9 cellular contexts compared by ENCODE assay signal in the genomic region with DNA sequence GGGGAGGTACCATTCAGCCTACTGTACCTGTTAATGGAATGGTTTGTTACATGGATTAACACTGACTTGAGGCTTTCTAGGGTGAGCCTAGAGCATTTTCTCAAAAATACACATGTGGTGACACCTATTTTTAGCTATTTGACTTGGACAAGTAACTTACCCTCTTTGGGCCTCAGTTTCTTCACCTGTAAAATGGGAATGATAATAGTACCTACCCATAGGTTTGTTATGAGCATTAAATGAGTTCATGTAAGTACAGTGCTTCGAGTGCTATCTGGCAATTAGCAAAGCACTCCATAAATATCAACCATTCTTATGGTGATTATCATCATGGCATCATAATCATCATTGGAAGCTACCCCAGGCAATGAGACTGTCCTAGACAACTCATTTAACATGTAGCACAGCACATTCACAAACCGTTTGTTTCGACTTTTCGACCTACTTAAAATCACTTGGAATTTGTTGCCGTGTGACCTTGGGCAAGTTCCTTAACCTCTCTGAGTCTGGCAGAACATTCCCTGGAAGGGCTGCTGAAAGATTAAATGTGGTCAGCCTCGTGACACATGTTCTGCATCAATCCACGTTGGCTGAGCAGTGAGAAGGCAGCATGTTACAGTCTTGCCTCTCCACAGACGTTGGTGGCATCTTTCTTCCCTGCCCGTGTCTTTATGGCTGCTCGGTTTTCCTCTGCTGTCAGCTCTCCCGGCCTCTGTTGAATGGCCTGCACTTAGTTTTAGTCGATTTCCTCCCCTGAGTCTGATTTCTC.
DNase-seq lines count a peak whose midpoint lies in the region; FAIRE-seq and TF ChIP-seq lines count a peak whose summit lies in the region.
"Had no signal": no experiment of that assay in that cellular context is flagged by ENCODE, and none has a peak within 500 bp of the region (broad histone marks: within the 10 kb centered on the region; RNA-seq: fewer than 3 reads in every experiment).

No MANE protein-coding gene starts in this region.

- H3K9me3 Mint-ChIP-seq in HFFc6 (no peaks in the 10 kb centered on the region), neural crest cell (no peaks in the 10 kb centered on the region)

- no peaks in the 10 kb centered on the region for H3K9me1 ChIP-seq in endothelial cell of umbilical vein (replicated peaks; ENCODE audit: control insufficient read depth, extremely low read depth, insufficient read depth, low read length)

- H3K36me3 ChIP-seq in endothelial cell of umbilical vein (ENCODE audit: control insufficient read depth in 2 of 2, extremely low read depth in 1 of 2, insufficient read depth in 2 of 2, low read length in 2 of 2): no peaks in the 10 kb centered on the region

- H3K27ac Mint-ChIP-seq in HFFc6: no peak overlapping the region
- peak overlapping the region; percentile 72 for H3K27ac Mint-ChIP-seq in neural crest cell (ENCODE audit: unreplicated experiment)

- TF ChIP-seq CTCF in AG09309 (IDR thresholded peaks at IDR 0.05; ENCODE audit: control insufficient read depth, insufficient read depth, low read depth, low read length, missing control alignments): no peak
- no peak for TF ChIP-seq CTCF in HFFc6 (IDR thresholded peaks at IDR 0.05)
- no peak for TF ChIP-seq CTCF in endothelial cell of umbilical vein (IDR thresholded peaks at IDR 0.05; ENCODE audit: extremely low read depth in 1 of 2, insufficient read depth in 1 of 2, low read depth in 1 of 2, low read length in 2 of 2)
- no peak for TF ChIP-seq CTCF in neural crest cell (conservative IDR thresholded peaks at IDR 0.05)

- peaks cover 3% of the 10 kb centered on the region for H3K79me2 ChIP-seq in endothelial cell of umbilical vein (ENCODE audit: control insufficient read depth, insufficient read depth, low read length)

- CTCF ChIA-PET in endothelial cell of umbilical vein (lab: Charles Lee): interaction anchor here (1.4 to 3.2 kb wide), 2 partner anchors 69 to 292 kb away, joined by 5 to 19 read pairs; no protein-coding TSS in a partner anchor

- TF ChIP-seq POLR2A in endothelial cell of umbilical vein (IDR thresholded peaks at IDR 0.05; ENCODE audit: low read depth, low read length): no peak

- H3K4me3 Mint-ChIP-seq in HFFc6: no peak overlapping the region
- H3K4me3 Mint-ChIP-seq in neural crest cell: no peak overlapping the region

- intact Hi-C loops in endothelial cell of umbilical vein (cut with micrococcal nuclease): loop anchor here (2.0 to 10.0 kb wide), 4 partner anchors 13 to 381 kb away; no protein-coding TSS in a partner anchor

- peaks cover 3% of the 10 kb centered on the region; the same call in 1 of the 2 replicates for H3K27me3 Mint-ChIP-seq in HFFc6 (ENCODE audit: insufficient read depth)
- no peaks in the 10 kb centered on the region for H3K27me3 Mint-ChIP-seq in neural crest cell (ENCODE audit: low read depth)

- H3K27ac ChIP-seq in endothelial cell of umbilical vein (ENCODE audit: insufficient read depth, low read depth, low read length): no peak overlapping the region

- POLR2A ChIA-PET in endothelial cell of umbilical vein (lab: Charles Lee): no interaction called here

- peak; percentile 56 for DNase-seq in AG09309 (ENCODE audit: low read depth)
- DNase-seq in HFFc6: peak; percentile 19
- no peak for DNase-seq in endothelial cell of umbilical vein (ENCODE audit: low read depth, low spot score)
- DNase-seq in neural crest cell (ENCODE audit: low read depth, low spot score): no peak
- no peak for DNase-seq in DMS114 treated with DMSO at 0.1 percent for 48 hours (lab: John Stamatoyannopoulos, UW; ENCODE audit: unreplicated experiment)
- DNase-seq in SW 1271 (lab: John Stamatoyannopoulos, UW): no peak
- no peak for DNase-seq in LoVo (ENCODE audit: low spot score)
- DNase-seq in NCI-H2081 treated with DMSO at 0.1 percent for 48 hours (lab: John Stamatoyannopoulos, UW): no peak
- DNase-seq: activated effector memory CD4-positive, alpha-beta T cell treated with Interleukin-2 at 50 U/mL for 16 hours had no signal

- no peaks in the 10 kb centered on the region for H3K36me3 Mint-ChIP-seq in HFFc6 (ENCODE audit: low read depth)
- H3K36me3 Mint-ChIP-seq in neural crest cell (ENCODE audit: low read depth): no peaks in the 10 kb centered on the region

- no peaks in the 10 kb centered on the region for H3K9me3 ChIP-seq in endothelial cell of umbilical vein (replicated peaks; ENCODE audit: control insufficient read depth, insufficient read depth, low read length)

- H3K4me3 ChIP-seq in AG09309 (ENCODE audit: control insufficient read depth, low read depth, low read length): no peak overlapping the region
- H3K4me3 ChIP-seq in endothelial cell of umbilical vein (replicated peaks in 1 of 3; ENCODE audit: insufficient read depth in 1 of 3, low read depth in 1 of 3, low read length in 3 of 3): no peak overlapping the region

- H3K4me1 ChIP-seq in endothelial cell of umbilical vein (ENCODE audit: control insufficient read depth, extremely low read depth, insufficient read depth, low read length): peaks cover 19% of the 10 kb centered on the region

- dilution Hi-C loops in endothelial cell of umbilical vein (cut with MboI; ENCODE audit: extremely low pct_ligation_motif_present, low sequenced_read_pairs): no loop called here

- no peak overlapping the region for H3K4me2 ChIP-seq in endothelial cell of umbilical vein (ENCODE audit: insufficient read depth, low read length)

- no peak overlapping the region for H3K9ac ChIP-seq in endothelial cell of umbilical vein (replicated peaks; ENCODE audit: extremely low read depth, insufficient read depth, low read length)

- FAIRE-seq in endothelial cell of umbilical vein (lab: Jason Lieb, UNC): peak; percentile 18

- no peaks in the 10 kb centered on the region for H4K20me1 ChIP-seq in endothelial cell of umbilical vein (replicated peaks; ENCODE audit: control insufficient read depth, extremely low read depth, insufficient read depth, low read length)

- peaks cover 30% of the 10 kb centered on the region for H3K4me1 Mint-ChIP-seq in HFFc6 (ENCODE audit: low read depth)
- H3K4me1 Mint-ChIP-seq in neural crest cell: peaks cover 55% of the 10 kb centered on the region

- no TSS peak for BruUV-seq in endothelial cell of umbilical vein (replicated peaks; lab: Mats Ljungman, UMichigan)

- no peaks in the 10 kb centered on the region for H3K27me3 ChIP-seq in endothelial cell of umbilical vein (ENCODE audit: control insufficient read depth in 2 of 2, insufficient read depth in 2 of 2, low read length in 2 of 2)

- no peak overlapping the region for H2AFZ ChIP-seq in endothelial cell of umbilical vein (ENCODE audit: low read depth, low read length)

TF ChIP-seq in endothelial cell of umbilical vein, 7 proteins besides CTCF, POLR2A, EP300 and RAD21:
- TF ChIP-seq, protein P1, sequence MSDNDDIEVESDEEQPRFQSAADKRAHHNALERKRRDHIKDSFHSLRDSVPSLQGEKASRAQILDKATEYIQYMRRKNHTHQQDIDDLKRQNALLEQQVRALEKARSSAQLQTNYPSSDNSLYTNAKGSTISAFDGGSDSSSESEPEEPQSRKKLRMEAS (IDR thresholded peaks at IDR 0.05; ENCODE audit: insufficient read depth, insufficient read length): no peak
- TF ChIP-seq FOS (IDR thresholded peaks at IDR 0.05; ENCODE audit: borderline replicate concordance, insufficient read depth, low read length): no peak
- TF ChIP-seq POLR2AphosphoS5 (IDR thresholded peaks at IDR 0.05; ENCODE audit: insufficient read depth, low read depth, low read length): no peak
- TF ChIP-seq EZH2 (IDR thresholded peaks at IDR 0.05; ENCODE audit: borderline replicate concordance, low read depth, low read length, severe bottlenecking): no peak
- TF ChIP-seq GATA2 (IDR thresholded peaks at IDR 0.05; ENCODE audit: insufficient read depth, insufficient read length, low read depth, low read length): no peak
- TF ChIP-seq MYC (IDR thresholded peaks at IDR 0.05; ENCODE audit: low read depth, low read length): no peak
- TF ChIP-seq JUN (IDR thresholded peaks at IDR 0.05; ENCODE audit: borderline replicate concordance, insufficient read depth, insufficient read length, low read depth): no peak

Comparison
In these comparisons a context has a peak if more than half of its experiments do, and no peak if none do; other contexts are left out.
1. DNase-seq: peak in AG09309 (single experiment) and HFFc6 (single experiment); none in endothelial cell of umbilical vein (single experiment), neural crest cell (single experiment), DMS114 treated with DMSO at 0.1 percent for 48 hours (single experiment), SW 1271 (0 of 2), LoVo (single experiment) and NCI-H2081 treated with DMSO at 0.1 percent for 48 hours (single experiment).